Comparison of ENCODE assay signal across 26 cellular contexts in genomic region chr19:38911388-38912004, GRCh38. TPM values are rescaled to one million over a fixed set of nuclear protein-coding genes. Genes with fewer than 3 reads are reported as not detected.
DNase-seq lines count a peak whose midpoint lies in the region; ATAC-seq and TF ChIP-seq lines count a peak whose summit lies in the region.
"Had no signal": no experiment of that assay in that cellular context is flagged by ENCODE, and none has a peak within 500 bp of the region (broad histone marks: within the 10 kb centered on the region; RNA-seq: fewer than 3 reads in every experiment).

No MANE protein-coding gene starts in this region.

- ATAC-seq in activated naive CD4-positive, alpha-beta T cell treated with anti-CD3 and anti-CD28 coated beads, Interleukin-2, amount 50 U/mL, for 72 hours, result peak; percentile 15 to 20
- ATAC-seq in WTC11 (peak; percentile 26), gastroesophageal sphincter (peak; percentile 11), psoas muscle (no peak)
- ATAC-seq: PC-3 had no signal

- H3F3A ChIP-seq in GM23248 (ENCODE audit: insufficient read depth), result no peaks in the 10 kb centered on the region

- H3K4me1 ChIP-seq in gastroesophageal sphincter (peaks cover 0 to 4% (median 0%) of the 10 kb centered on the region in 3 donors), osteoblast (ENCODE audit: insufficient read depth, low read length) (no peaks in the 10 kb centered on the region), GM23248 (ENCODE audit: insufficient read depth) (no peaks in the 10 kb centered on the region), psoas muscle (no peaks in the 10 kb centered on the region)
- H3K4me1 ChIP-seq: SJSA1 had no signal

- H3K79me2 ChIP-seq in osteoblast (ENCODE audit: insufficient read depth, low read length), result no peaks in the 10 kb centered on the region
- no peaks in the 10 kb centered on the region for H3K79me2 ChIP-seq in GM23248 (ENCODE audit: insufficient read depth)

- no peaks in the 10 kb centered on the region for H4K20me1 ChIP-seq in osteoblast (ENCODE audit: insufficient read depth, low read length)
- no peaks in the 10 kb centered on the region for H4K20me1 ChIP-seq in GM23248 (ENCODE audit: insufficient read depth)

- no peak for TF ChIP-seq CTCF in WTC11 (IDR thresholded peaks at IDR 0.05)
- TF ChIP-seq CTCF in gastroesophageal sphincter (IDR thresholded peaks at IDR 0.05), result no peak
- TF ChIP-seq CTCF in osteoblast (IDR thresholded peaks at IDR 0.05; ENCODE audit: extremely low read depth, low read depth, low read length), result no peak
- TF ChIP-seq CTCF in psoas muscle (IDR thresholded peaks at IDR 0.05), result no peak

- intact Hi-C loops in psoas muscle (cut with DNase I), result no loop called here

- H3K4me3 ChIP-seq in gastroesophageal sphincter, result no peak overlapping the region
- no peak overlapping the region for H3K4me3 ChIP-seq in osteoblast (ENCODE audit: insufficient read depth, low read length)
- no peak overlapping the region for H3K4me3 ChIP-seq in GM23248
- no peak overlapping the region for H3K4me3 ChIP-seq in psoas muscle
- H3K4me3 ChIP-seq: SJSA1 had no signal

- H3K27ac ChIP-seq in gastroesophageal sphincter (no peak overlapping the region), osteoblast (ENCODE audit: low read depth, low read length) (no peak overlapping the region), GM23248 (no peak overlapping the region), psoas muscle (no peak overlapping the region)
- H3K27ac ChIP-seq: 22Rv1, KMS-11, SJSA1 had no signal

- TF ChIP-seq EP300 in gastroesophageal sphincter (IDR thresholded peaks at IDR 0.05), result no peak

- H2AFZ ChIP-seq in osteoblast (ENCODE audit: low read length) (no peak overlapping the region), GM23248 (no peak overlapping the region)

- H3K27me3 ChIP-seq in gastroesophageal sphincter (peaks cover 22% of the 10 kb centered on the region), osteoblast (ENCODE audit: insufficient read depth, low read length) (no peaks in the 10 kb centered on the region), GM23248 (replicated peaks; ENCODE audit: insufficient read depth) (no peaks in the 10 kb centered on the region), psoas muscle (ENCODE audit: insufficient read depth in 3 of 3, low read length in 2 of 3) (no peaks in the 10 kb centered on the region)
- H3K27me3 ChIP-seq: SJSA1 had no signal

- no CpG with 5 or more reads among the region's 16 CpGs for WGBS in gastroesophageal sphincter (ENCODE audit: low coverage in 1 of 2), 2 donors
- WGBS in GM23248 (ENCODE audit: low coverage in 1 of 2, low lambda C conversion rate in 2 of 2, missing lambda C conversion rate in 2 of 2), 2 experiments, result 61 to 80% methylated on average over 8 to 13 of the region's 16 CpGs
- 57 to 72% (median 59%) methylated on average over 13 to 16 of the region's 16 CpGs for WGBS in psoas muscle, 3 donors

- DNase-seq in activated naive CD4-positive, alpha-beta T cell treated with anti-CD3 and anti-CD28 coated beads, Interleukin-2, amount 50 U/mL, for 72 hours (ENCODE audit: low spot score in 2 of 2), result no peak
- DNase-seq in activated naive CD4-positive, alpha-beta T cell treated with anti-CD3 and anti-CD28 coated beads, Interleukin-2, amount 10 ng/mL, durations not matched to agents 7 days and 5 days, result no peak
- DNase-seq in WTC11 (ENCODE audit: low spot score), result no peak
- DNase-seq in osteoblast (ENCODE audit: insufficient read length, low spot score, missing footprints), result peak; percentile 77
- DNase-seq in GM23248, result no peak
- no peak for DNase-seq in glomerular visceral epithelial cell (ENCODE audit: extremely low spot score)
- no peak for DNase-seq in psoas muscle
- DNase-seq: Calu3; DMS153; DND-41; HFFc6; IMR-90; MM.1S; NCI-H2029; NCI-H446 treated with DMSO at 0.1 percent for 48 hours; NCI-H526; NCI-H82; NK-92 treated with Interleukin-12 subunit alpha and Interleukin-12 subunit beta, amount 100 ng/mL, for 24 hours; PC-3; Right ventricle myocardium superior had no signal

- H3K9me3 Mint-ChIP-seq in activated naive CD4-positive, alpha-beta T cell treated with anti-CD3 and anti-CD28 coated beads, Interleukin-2, amount 50 U/mL, for 72 hours, result no peaks in the 10 kb centered on the region
- H3K9me3 Mint-ChIP-seq in activated naive CD4-positive, alpha-beta T cell treated with anti-CD3 and anti-CD28 coated beads, Interleukin-2, amount 10 ng/mL, durations not matched to agents 7 days and 5 days, result peaks cover 6% of the 10 kb centered on the region
- no peaks in the 10 kb centered on the region for H3K9me3 Mint-ChIP-seq in WTC11

- peaks cover 0 to 22% of the 10 kb centered on the region in 2 donors for H3K36me3 Mint-ChIP-seq in activated naive CD4-positive, alpha-beta T cell treated with anti-CD3 and anti-CD28 coated beads, Interleukin-2, amount 50 U/mL, for 72 hours
- peaks cover 21% of the 10 kb centered on the region for H3K36me3 Mint-ChIP-seq in activated naive CD4-positive, alpha-beta T cell treated with anti-CD3 and anti-CD28 coated beads, Interleukin-2, amount 10 ng/mL, durations not matched to agents 7 days and 5 days
- H3K36me3 Mint-ChIP-seq in WTC11, result peaks cover 8% of the 10 kb centered on the region

- H3K4me1 Mint-ChIP-seq in activated naive CD4-positive, alpha-beta T cell treated with anti-CD3 and anti-CD28 coated beads, Interleukin-2, amount 10 ng/mL, durations not matched to agents 7 days and 5 days, result peaks cover 10% of the 10 kb centered on the region
- peaks cover 4% of the 10 kb centered on the region; the same call in 1 of the 2 replicates for H3K4me1 Mint-ChIP-seq in WTC11

- H3K4me3 Mint-ChIP-seq in activated naive CD4-positive, alpha-beta T cell treated with anti-CD3 and anti-CD28 coated beads, Interleukin-2, amount 10 ng/mL, durations not matched to agents 7 days and 5 days, result no peak overlapping the region
- H3K4me3 Mint-ChIP-seq in WTC11, result no peak overlapping the region
- H3K4me3 Mint-ChIP-seq: HFFc6 had no signal

- H3K36me3 ChIP-seq in gastroesophageal sphincter, result peaks cover 0 to 41% of the 10 kb centered on the region in 2 donors
- no peaks in the 10 kb centered on the region for H3K36me3 ChIP-seq in osteoblast (ENCODE audit: insufficient read depth, low read length)
- H3K36me3 ChIP-seq in GM23248 (ENCODE audit: low read depth), result no peaks in the 10 kb centered on the region
- H3K36me3 ChIP-seq in psoas muscle (ENCODE audit: insufficient read depth in 1 of 2, low read depth in 1 of 2), result peaks cover 2 to 39% of the 10 kb centered on the region in 2 donors

- H3K4me2 ChIP-seq in osteoblast (ENCODE audit: insufficient read depth, low read length), result no peak overlapping the region
- H3K4me2 ChIP-seq in GM23248 (ENCODE audit: unreplicated experiment), result no peak overlapping the region
- H3K4me2 ChIP-seq: KMS-11 had no signal

- TF ChIP-seq POLR2A in gastroesophageal sphincter (IDR thresholded peaks at IDR 0.05), result no peak

- in situ Hi-C loops in GM23248 (cut with MboI), result no loop called here

- H3K27ac Mint-ChIP-seq in activated naive CD4-positive, alpha-beta T cell treated with anti-CD3 and anti-CD28 coated beads, Interleukin-2, amount 50 U/mL, for 72 hours, result no peak overlapping the region
- no peak overlapping the region for H3K27ac Mint-ChIP-seq in activated naive CD4-positive, alpha-beta T cell treated with anti-CD3 and anti-CD28 coated beads, Interleukin-2, amount 10 ng/mL, durations not matched to agents 7 days and 5 days
- H3K27ac Mint-ChIP-seq in WTC11, result no peak overlapping the region
- H3K27ac Mint-ChIP-seq: HFFc6 had no signal

- CTCF ChIA-PET in activated naive CD4-positive, alpha-beta T cell treated with anti-CD3 and anti-CD28 coated beads, Interleukin-2, amount 10 ng/mL, durations not matched to agents 7 days and 5 days (lab: Charles Lee), result no interaction called here
- CTCF ChIA-PET in WTC11 (lab: Charles Lee), result interaction anchor here (0.8 to 1.5 kb wide), 6 partner anchors 11 to 509 kb away, joined by 3 to 10 read pairs (median 4); partner anchors contain the start of genes ECH1, FAM98C, MRPS12 and NFKBIB

- H3K9me3 ChIP-seq in gastroesophageal sphincter (no peaks in the 10 kb centered on the region), osteoblast (ENCODE audit: low read depth, low read length) (no peaks in the 10 kb centered on the region), GM23248 (ENCODE audit: low read depth) (no peaks in the 10 kb centered on the region), psoas muscle (no peaks in the 10 kb centered on the region)
- H3K9me3 ChIP-seq: SJSA1 had no signal

- no peaks in the 10 kb centered on the region for H3K9me2 ChIP-seq in GM23248 (ENCODE audit: insufficient read depth)

- POLR2A ChIA-PET in WTC11 (lab: Charles Lee), result interaction anchor here (0.6 to 1.6 kb wide), 2 partner anchors 12 to 156 kb away, joined by 5 read pairs; partner anchors contain the start of genes NFKBIB and SIRT2

- no peak overlapping the region for H3K9ac ChIP-seq in GM23248
- H3K9ac ChIP-seq: KMS-11 had no signal

- H3K27me3 Mint-ChIP-seq in activated naive CD4-positive, alpha-beta T cell treated with anti-CD3 and anti-CD28 coated beads, Interleukin-2, amount 10 ng/mL, durations not matched to agents 7 days and 5 days, result no peaks in the 10 kb centered on the region
- peaks cover 10% of the 10 kb centered on the region for H3K27me3 Mint-ChIP-seq in WTC11 (ENCODE audit: low read depth)

RNA-seq across cellular contexts. Expression of gene CCER2, which starts 0.5 kb away (rescaled TPM):
- total RNA-seq in activated naive CD4-positive, alpha-beta T cell treated with anti-CD3 and anti-CD28 coated beads, Interleukin-2, amount 50 U/mL, for 72 hours, result 1 to 10 TPM in 1 of 2 donors, under 1 TPM in 1; 0.59 to 1.4 TPM
- total RNA-seq in WTC11 (2021) (0.77 to 1.1 TPM (median 0.98 TPM) in 3 replicates), gastroesophageal sphincter (1 to 10 TPM in 1 of 4 donors, under 1 TPM in 1, not detected in 2; 0.94 to 1.4 TPM), osteoblast (not detected in 2 replicates), psoas muscle (1 to 10 TPM in 2 of 4 donors, under 1 TPM in 1, not detected in 1; 0.25 to 1.1 (median 1.0) TPM)
- not detected in 2 replicates for total RNA-seq in GM23248 (2014; rRNA removed; shearing (Covaris generic))
- polyA plus RNA-seq in GM23248 (2016; fragmentation: Nextera tagmentation; extraction: Ambion mirVana) (not detected in 2 replicates), psoas muscle (under 1 TPM; 0.14 to 0.77 (median 0.21) TPM)
- total RNA-seq: IMR-90, Right ventricle myocardium superior, RPMI7951, SJSA1 had no signal
- polyA plus RNA-seq: BJ had no signal

RNA-seq across cellular contexts. Expression of gene NFKBIB, which starts 11.7 kb away (rescaled TPM):
- total RNA-seq in activated naive CD4-positive, alpha-beta T cell treated with anti-CD3 and anti-CD28 coated beads, Interleukin-2, amount 50 U/mL, for 72 hours, result 10 to 100 TPM; 41.9 to 71.9 TPM
- 29.6 to 39.8 TPM (median 30.6 TPM) in 3 replicates for total RNA-seq in WTC11 (2021)
- total RNA-seq in gastroesophageal sphincter, result 10 to 100 TPM; 18.5 to 37.6 (median 26.8) TPM
- 9.1 and 12.7 TPM in 2 replicates for total RNA-seq in osteoblast
- total RNA-seq in GM23248 (2014; rRNA removed; shearing (Covaris generic)), result 15.4 and 18.0 TPM in 2 replicates
- 11.9 and 12.8 TPM in 2 replicates for polyA plus RNA-seq in GM23248 (2016; fragmentation: Nextera tagmentation; extraction: Ambion mirVana)
- 10 to 100 TPM; 21.9 to 41.0 (median 26.6) TPM for total RNA-seq in psoas muscle
- 100 to 1,000 TPM in 1 of 3 donors, 10 to 100 TPM in 2; 45.5 to 109 (median 50.7) TPM for polyA plus RNA-seq in psoas muscle

RNA-seq across cellular contexts. Expression of gene SIRT2, which starts 12.1 kb away (rescaled TPM):
- total RNA-seq in activated naive CD4-positive, alpha-beta T cell treated with anti-CD3 and anti-CD28 coated beads, Interleukin-2, amount 50 U/mL, for 72 hours, result 10 to 100 TPM; 31.5 to 46.0 TPM
- total RNA-seq in WTC11 (2021) (9.5 to 10.7 TPM (median 10.2 TPM) in 3 replicates), gastroesophageal sphincter (100 to 1,000 TPM in 1 of 4 donors, 10 to 100 TPM in 3; 73.9 to 106 (median 80.5) TPM), osteoblast (76.9 and 77.4 TPM in 2 replicates), psoas muscle (100 to 1,000 TPM; 133 to 180 (median 147) TPM)
- 57.9 and 64.4 TPM in 2 replicates for total RNA-seq in GM23248 (2014; rRNA removed; shearing (Covaris generic))
- polyA plus RNA-seq in GM23248 (2016; fragmentation: Nextera tagmentation; extraction: Ambion mirVana) (41.3 and 44.7 TPM in 2 replicates), psoas muscle (100 to 1,000 TPM; 140 to 260 (median 204) TPM)

RNA-seq across cellular contexts. Expression of gene SARS2, which starts 19.1 kb away (rescaled TPM):
- 10 to 100 TPM; 35.9 to 59.1 TPM for total RNA-seq in activated naive CD4-positive, alpha-beta T cell treated with anti-CD3 and anti-CD28 coated beads, Interleukin-2, amount 50 U/mL, for 72 hours
- 66.4 to 74.7 TPM (median 69.6 TPM) in 3 replicates for total RNA-seq in WTC11 (2021)
- total RNA-seq in gastroesophageal sphincter, result 10 to 100 TPM in 3 of 4 donors, 1 to 10 TPM in 1; 9.9 to 13.7 (median 11.9) TPM
- total RNA-seq in osteoblast, result 20.3 and 21.7 TPM in 2 replicates
- total RNA-seq in GM23248 (2014; rRNA removed; shearing (Covaris generic)), result 18.0 and 33.2 TPM in 2 replicates
- 18.4 and 20.0 TPM in 2 replicates for polyA plus RNA-seq in GM23248 (2016; fragmentation: Nextera tagmentation; extraction: Ambion mirVana)
- total RNA-seq in psoas muscle, result 10 to 100 TPM; 15.1 to 17.8 (median 16.8) TPM
- polyA plus RNA-seq in psoas muscle, result 10 to 100 TPM; 13.3 to 19.8 (median 17.0) TPM

RNA-seq across cellular contexts. Expression of gene MRPS12, which starts 19.2 kb away (rescaled TPM):
- total RNA-seq in activated naive CD4-positive, alpha-beta T cell treated with anti-CD3 and anti-CD28 coated beads, Interleukin-2, amount 50 U/mL, for 72 hours, result 10 to 100 TPM; 54.1 to 93.0 TPM
- 79.9 to 88.0 TPM (median 81.5 TPM) in 3 replicates for total RNA-seq in WTC11 (2021)
- total RNA-seq in gastroesophageal sphincter, result 10 to 100 TPM; 19.8 to 25.3 (median 23.0) TPM
- total RNA-seq in osteoblast, result 21.5 and 25.7 TPM in 2 replicates
- 18.8 and 33.5 TPM in 2 replicates for total RNA-seq in GM23248 (2014; rRNA removed; shearing (Covaris generic))
- polyA plus RNA-seq in GM23248 (2016; fragmentation: Nextera tagmentation; extraction: Ambion mirVana), result 68.9 and 69.6 TPM in 2 replicates
- total RNA-seq in psoas muscle, result 10 to 100 TPM; 33.8 to 70.6 (median 42.4) TPM
- polyA plus RNA-seq in psoas muscle, result 100 to 1,000 TPM in 1 of 3 donors, 10 to 100 TPM in 2; 70.5 to 175 (median 71.4) TPM

Comparison
In these comparisons a context has a peak if more than half of its experiments do, and no peak if none do; other contexts are left out.
1. ATAC-seq: peak in activated naive CD4-positive, alpha-beta T cell treated with anti-CD3 and anti-CD28 coated beads, Interleukin-2, amount 50 U/mL, for 72 hours (2 of 2), WTC11 (single experiment) and gastroesophageal sphincter (single experiment); none in psoas muscle (0 of 4).